In genomic region chr11:125948278-125949051, GRCh38 we compare ENCODE assay signal across 26 cellular contexts. TPM values are rescaled to one million over a fixed set of nuclear protein-coding genes. Genes with fewer than 3 reads are reported as not detected.
"Had no signal": no experiment of that assay in that cellular context is flagged by ENCODE, and none has a peak within 500 bp of the region (broad histone marks: within the 10 kb centered on the region; RNA-seq: fewer than 3 reads in every experiment).

No MANE protein-coding gene starts in this region.

- H3K4me1 Mint-ChIP-seq: activated CD4-positive, alpha-beta T cell treated with anti-CD3 and anti-CD28 coated beads for 36 hours; activated naive CD8-positive, alpha-beta T cell treated with anti-CD3 and anti-CD28 coated beads, Interleukin-2, amount 10 ng/mL, durations not matched to agents 7 days and 5 days; naive thymus-derived CD4-positive, alpha-beta T cell had no signal

- H3K27ac Mint-ChIP-seq: activated CD4-positive, alpha-beta T cell treated with anti-CD3 and anti-CD28 coated beads for 36 hours; activated naive CD8-positive, alpha-beta T cell treated with anti-CD3 and anti-CD28 coated beads, Interleukin-2, amount 10 ng/mL, durations not matched to agents 7 days and 5 days; naive thymus-derived CD4-positive, alpha-beta T cell had no signal

- H3K4me3 Mint-ChIP-seq: activated CD4-positive, alpha-beta T cell treated with anti-CD3 and anti-CD28 coated beads for 36 hours; activated naive CD8-positive, alpha-beta T cell treated with anti-CD3 and anti-CD28 coated beads, Interleukin-2, amount 10 ng/mL, durations not matched to agents 7 days and 5 days; naive thymus-derived CD4-positive, alpha-beta T cell; WTC11 had no signal

- H3K9me3 ChIP-seq: left lung, ovary, prostate gland, transverse colon had no signal

- H3K36me3 Mint-ChIP-seq: activated naive CD8-positive, alpha-beta T cell treated with anti-CD3 and anti-CD28 coated beads, Interleukin-2, amount 10 ng/mL, durations not matched to agents 7 days and 5 days; WTC11 had no signal

- DNase-seq: activated CD4-positive, alpha-beta T cell treated with anti-CD3 and anti-CD28 coated beads for 36 hours; activated CD4-positive, alpha-beta T cell treated with anti-CD3 and anti-CD28 coated beads, Interleukin-2, amount 50 U/mL, for 4 hours; activated CD8-positive, alpha-beta memory T cell treated with anti-CD3 and anti-CD28 coated beads for 24 hours; activated naive CD4-positive, alpha-beta T cell treated with Interleukin-2 at 50 U/mL for 16 hours; activated naive CD8-positive, alpha-beta T cell treated with anti-CD3 and anti-CD28 coated beads, Interleukin-2, amount 10 ng/mL, durations not matched to agents 7 days and 5 days; activated T-cell treated with anti-CD3 and anti-CD28 coated beads, Interleukin-2, amount 50 U/mL, for 48 hours; amygdala; cerebellar nuclear complex; cortex of kidney; foreskin fibroblast; kidney; left lung; stimulated activated CD4-positive, alpha-beta T cell treated with anti-CD3 and anti-CD28 coated beads, Interleukin-1b, Interleukin-23, amount 100 ng/mL, for 48 hours; T-helper 1 cell; transverse colon had no signal

- H3K27me3 ChIP-seq: left lung, ovary, transverse colon had no signal

- H3K4me3 ChIP-seq: left lung, lung, ovary, prostate gland, skin epidermis, transverse colon had no signal

- H3K36me3 ChIP-seq: left lung, ovary, prostate gland, transverse colon had no signal

- H3K27ac ChIP-seq: epithelial cell of prostate, left lung, ovary, prostate gland, skin epidermis, transverse colon had no signal

- ATAC-seq: activated CD4-positive, alpha-beta T cell treated with anti-CD3 and anti-CD28 coated beads for 36 hours; left lung; naive thymus-derived CD4-positive, alpha-beta T cell; SK-N-SH treated with all-trans-retinoic acid at 6 μM for 48 hours; WTC11 had no signal

- H3K9me3 Mint-ChIP-seq: activated naive CD8-positive, alpha-beta T cell treated with anti-CD3 and anti-CD28 coated beads, Interleukin-2, amount 10 ng/mL, durations not matched to agents 7 days and 5 days; naive thymus-derived CD4-positive, alpha-beta T cell; WTC11 had no signal

RNA-seq across cellular contexts. Expression of gene VSIG10L2, which starts 2.6 kb away (rescaled TPM):
- total RNA-seq: activated CD4-positive, alpha-beta T cell treated with anti-CD3 and anti-CD28 coated beads for 36 hours; activated naive CD8-positive, alpha-beta T cell treated with anti-CD3 and anti-CD28 coated beads, Interleukin-2, amount 10 ng/mL, durations not matched to agents 7 days and 5 days; bronchial epithelial cell; glomerular endothelial cell; kidney; naive thymus-derived CD4-positive, alpha-beta T cell; temporal lobe; transverse colon; WTC11 had no signal

RNA-seq across cellular contexts. Expression of gene DDX25, which starts 44.2 kb away (rescaled TPM):
- total RNA-seq: activated CD4-positive, alpha-beta T cell treated with anti-CD3 and anti-CD28 coated beads for 36 hours; activated naive CD8-positive, alpha-beta T cell treated with anti-CD3 and anti-CD28 coated beads, Interleukin-2, amount 10 ng/mL, durations not matched to agents 7 days and 5 days; bronchial epithelial cell; glomerular endothelial cell had no signal
